ENCODE assay signal across 7 cellular contexts in the genomic region with DNA sequence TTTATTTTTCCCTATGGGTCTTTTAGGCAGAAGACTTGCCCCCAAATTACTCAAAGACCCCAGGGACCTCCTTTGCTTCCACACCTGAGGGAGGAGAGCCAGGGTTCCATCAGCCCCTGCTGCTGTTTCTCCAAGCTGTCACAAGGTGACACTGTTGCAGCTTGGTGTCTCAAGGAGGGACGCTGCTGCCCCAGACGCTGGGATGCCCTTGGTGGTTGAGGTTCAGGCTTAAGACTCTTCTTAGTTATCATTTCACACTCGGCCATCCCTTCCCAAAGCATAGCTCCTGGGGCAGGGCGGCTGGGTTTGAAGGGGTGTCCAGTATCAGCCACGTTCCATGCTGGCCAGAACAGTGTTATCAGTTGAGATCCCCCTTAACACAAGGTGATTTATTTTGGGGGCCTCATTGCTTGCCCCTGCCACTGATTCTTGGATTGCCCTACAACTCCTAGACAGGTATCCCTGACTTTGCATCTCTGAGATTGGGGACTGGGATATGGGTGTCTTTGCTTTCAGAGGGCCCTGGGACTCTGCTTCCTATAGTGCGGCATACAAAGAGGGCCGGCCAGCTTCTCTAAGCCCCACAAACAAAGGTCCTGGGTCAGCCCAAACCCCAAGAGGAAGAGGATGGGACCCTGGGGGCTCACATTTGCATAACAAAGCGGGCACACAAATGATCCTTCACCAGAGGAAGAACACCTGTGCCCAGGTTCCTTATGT. TPM values are rescaled to one million over a fixed set of nuclear protein-coding genes. Genes with fewer than 3 reads are reported as not detected.
DNase-seq lines count a peak whose midpoint lies in the region; ATAC-seq, FAIRE-seq and TF ChIP-seq lines count a peak whose summit lies in the region.

No MANE protein-coding gene starts in this region.

- 28% methylated on average over 8 of the region's 8 CpGs for whole genome bisulfite sequencing in K562 (ENCODE audit: insufficient coverage, low coverage, missing lambda C conversion rate)

- no TSS peak for BruUV-seq in K562 (replicated peaks; lab: Mats Ljungman, UMichigan)

- no peak overlapping the region for H3K27ac ChIP-seq in K562 (ENCODE audit: extremely low read depth, low read depth, low read length)
- no peak overlapping the region for H3K27ac ChIP-seq in keratinocyte (ENCODE audit: control insufficient read depth, insufficient read depth, low read length)

- H3K4me2 ChIP-seq in K562 (ENCODE audit: insufficient read depth, low read length), result no peak overlapping the region
- H3K4me2 ChIP-seq in keratinocyte (ENCODE audit: control insufficient read depth, extremely low read depth, insufficient read depth, low read depth, low read length), result no peak overlapping the region

- peak; percentile 68 for ATAC-seq in GM21619 (IDR thresholded peaks at IDR 0.05; ENCODE audit: unreplicated experiment)
- peak; percentile 85 for ATAC-seq in K562

- in situ Hi-C loops in K562 (cut with MboI), result no loop called here

- dilution Hi-C loops in keratinocyte (cut with MboI; ENCODE audit: extremely low pct_ligation_motif_present, low sequenced_read_pairs), result no loop called here

- TF ChIP-seq CTCF in LNCAP (IDR thresholded peaks at IDR 0.05) (peak; percentile 76), K562 (IDR thresholded peaks at IDR 0.05 in 2 of 3, conservative IDR thresholded peaks at IDR 0.05 in 1 of 3; ENCODE audit: insufficient read depth in 2 of 3, low read depth in 1 of 3, low read length in 3 of 3) (peak; percentile 81 to 91 (median 85)), keratinocyte (optimal IDR thresholded peaks at IDR 0.05 in 1 of 3, IDR thresholded peaks at IDR 0.05 in 1 of 3, conservative IDR thresholded peaks at IDR 0.05 in 1 of 3; ENCODE audit: extremely low read depth in 1 of 3, insufficient read depth in 2 of 3, low read length in 3 of 3) (peak; percentile 84 to 96 (median 87))

- H4K20me1 ChIP-seq in K562 (replicated peaks; ENCODE audit: control insufficient read depth, insufficient read depth, low read length) (no peaks in the 10 kb centered on the region), keratinocyte (ENCODE audit: control insufficient read depth, extremely low read depth, insufficient read depth, low read length) (no peaks in the 10 kb centered on the region)

- DNase-seq in GM04503 (ENCODE audit: low read depth) (peak; percentile 11), SW 1271 (lab: John Stamatoyannopoulos, UW) (peak; percentile 26 to 44), K562 (ENCODE audit: extremely low read depth in 1 of 4, low spot score in 3 of 4) (peak; percentile 60 to 78 (median 60)), keratinocyte (ENCODE audit: low read depth, low spot score) (no peak)
- DNase-seq in stimulated activated CD8-positive, alpha-beta memory T cell treated with anti-CD3 and anti-CD28 coated beads, Interleukin-7, amount 100 ng/mL, for 4 hours (ENCODE audit: low read depth in 2 of 2), result peak; percentile 31 to 42

- no peaks in the 10 kb centered on the region for H3K9me3 ChIP-seq in K562 (replicated peaks; ENCODE audit: control insufficient read depth, insufficient read depth, low read depth, low read length)
- H3K9me3 ChIP-seq in keratinocyte (ENCODE audit: control insufficient read depth, low read depth, low read length), result no peaks in the 10 kb centered on the region

- POLR2A ChIA-PET in K562 (lab: Yijun Ruan, JAX), result interaction anchor here (0.6 to 1.0 kb wide), 3 partner anchors 25 to 72 kb away, joined by 3 to 4 read pairs (median 3); no protein-coding TSS in a partner anchor

- no peaks in the 10 kb centered on the region for H3K9me1 ChIP-seq in K562 (ENCODE audit: control insufficient read depth, insufficient read depth, low read length)
- no peaks in the 10 kb centered on the region for H3K9me1 ChIP-seq in keratinocyte (ENCODE audit: control insufficient read depth, extremely low read depth, insufficient read depth, low read length)

- TF ChIP-seq RAD21 in K562 (CRISPR knock-in tag; conservative IDR thresholded peaks at IDR 0.05 in 1 of 2, IDR thresholded peaks at IDR 0.05 in 1 of 2), result peak; percentile 81 to 88

- H3K9ac ChIP-seq in K562 (ENCODE audit: insufficient read depth in 1 of 2, low read depth in 2 of 2, low read length in 2 of 2) (no peak overlapping the region), keratinocyte (ENCODE audit: control insufficient read depth, extremely low read depth, insufficient read depth, low read length) (no peak overlapping the region)

- no peak overlapping the region for H2AFZ ChIP-seq in K562 (ENCODE audit: low read depth, low read length)
- H2AFZ ChIP-seq in keratinocyte (ENCODE audit: control insufficient read depth, low read length), result no peak overlapping the region

- H3K4me3 ChIP-seq in K562, result no peak overlapping the region
- no peak overlapping the region for H3K4me3 ChIP-seq in keratinocyte (ENCODE audit: control insufficient read depth in 2 of 3, extremely low read depth in 1 of 3, insufficient read depth in 2 of 3, low read depth in 1 of 3, low read length in 3 of 3)

- H3K79me2 ChIP-seq in K562 (ENCODE audit: control insufficient read depth, insufficient read depth, low read length) (no peaks in the 10 kb centered on the region), keratinocyte (ENCODE audit: control insufficient read depth, insufficient read depth, low read length) (no peaks in the 10 kb centered on the region)

- no peaks in the 10 kb centered on the region; the same call in 2 of the 3 replicates for H3K36me3 ChIP-seq in K562 (ENCODE audit: control insufficient read depth, insufficient read depth, low read length)
- no peaks in the 10 kb centered on the region for H3K36me3 ChIP-seq in keratinocyte (ENCODE audit: control insufficient read depth in 2 of 2, extremely low read depth in 1 of 2, insufficient read depth in 2 of 2, low read length in 2 of 2)

- CTCF ChIA-PET in K562 (lab: Yijun Ruan, JAX; ENCODE audit: low intra/inter-chr PET ratio), result interaction anchor here (0.7 to 2.1 kb wide), 2 partner anchors 11 to 85 kb away, joined by 5 to 19 read pairs; no protein-coding TSS in a partner anchor

- H3K4me1 ChIP-seq in K562 (replicated peaks in 1 of 2; ENCODE audit: control insufficient read depth in 2 of 2, insufficient read depth in 2 of 2, low read length in 2 of 2) (peaks cover 18 to 20% of the 10 kb centered on the region in 2 experiments), keratinocyte (ENCODE audit: control insufficient read depth, extremely low read depth, insufficient read depth, low read length) (no peaks in the 10 kb centered on the region)

- no peak for TF ChIP-seq POLR2A in K562 (conservative IDR thresholded peaks at IDR 0.05)

- intact Hi-C loops in K562 (cut with micrococcal nuclease), result loop anchor here (1.0 to 10.0 kb wide), 4 partner anchors 11 to 152 kb away; a partner anchor contains a TSS

- no peak for TF ChIP-seq EP300 in K562 (IDR thresholded peaks at IDR 0.05; ENCODE audit: low read length)

- H3K27me3 ChIP-seq in K562 (ENCODE audit: control insufficient read depth in 2 of 2, insufficient read depth in 2 of 2, low read length in 2 of 2) (peaks cover 0 to 10% of the 10 kb centered on the region in 2 experiments; a peak in 2 of 5 replicates), keratinocyte (ENCODE audit: control insufficient read depth, extremely low read depth, insufficient read depth, low read length) (peaks cover 14% of the 10 kb centered on the region)

- FAIRE-seq in K562 (lab: Jason Lieb, UNC), result peak; percentile 72
- no peak for FAIRE-seq in keratinocyte (lab: Jason Lieb, UNC)

RNA-seq across cellular contexts. Expression of a gene that starts 22.7 kb away (rescaled TPM):
- total RNA-seq in K562 (2011; cell fraction: chromatin; rRNA removed; ENCODE audit: low replicate concordance), result 1.3 and 2.8 TPM in 2 replicates
- 2.0 and 2.2 TPM in 2 replicates for total RNA-seq in K562 (2011; cell fraction: nucleolus; rRNA removed)
- 1.5 and 2.7 TPM in 2 replicates for total RNA-seq in K562 (2011; cell fraction: nucleoplasm; rRNA removed)
- 0.08 and 0.18 TPM in 2 replicates for total RNA-seq in K562 (2014; rRNA removed)
- 0.11 and 0.16 TPM in 2 replicates for total RNA-seq in K562 (2014; rRNA removed; fragmentation: Illumina TruSeq; extraction: Trizol)
- total RNA-seq in K562 (2015; rRNA removed; fragmentation: Illumina TruSeq; extraction: Trizol), result 0.34 and 0.36 TPM in 2 replicates
- 0.07 and 0.18 TPM in 2 replicates for total RNA-seq in K562 (2021)
- 0.32 and 0.49 TPM in 2 replicates for polyA plus RNA-seq in K562 (2011; rRNA removed)
- polyA plus RNA-seq in K562 (2011; cell fraction: cytosol; rRNA removed), result 0.34 and 0.49 TPM in 2 replicates
- polyA plus RNA-seq in K562 (2011; cell fraction: nucleus; rRNA removed), result 0.95 and 1.7 TPM in 2 replicates
- polyA plus RNA-seq in K562 (2012), result 1.2 and 1.4 TPM in 2 replicates
- 0.16 and 0.19 TPM in 2 replicates for polyA plus RNA-seq in K562 (2014; fragmentation: Illumina TruSeq; extraction: Trizol)
- polyA plus RNA-seq in K562 (2014; fragmentation: Nextera tagmentation; extraction: Ambion mirVana), result under 1 TPM; 0.27 to 0.34 TPM
- 0.36 and 0.73 TPM in 2 replicates for polyA plus RNA-seq in K562 (2014; rRNA removed)
- 0.45 and 0.46 TPM in 2 replicates for polyA minus RNA-seq in K562 (2011; rRNA and poly(A)+ RNA removed)
- polyA minus RNA-seq in K562 (2011; cell fraction: cytosol; rRNA and poly(A)+ RNA removed), result not detected in 2 replicates
- polyA minus RNA-seq in K562 (2011; cell fraction: nucleus; rRNA and poly(A)+ RNA removed), result 1.00 and 1.1 TPM in 2 replicates
- not detected in 3 replicates for polyA plus RNA-seq in keratinocyte
- not detected for polyA plus RNA-seq in keratinocyte (2011; ENCODE audit: low read depth)
- not detected in 2 replicates for polyA plus RNA-seq in keratinocyte (2011; cell fraction: cytosol; rRNA removed)
- not detected in 2 replicates for polyA plus RNA-seq in keratinocyte (2011; cell fraction: nucleus; rRNA removed)
- polyA plus RNA-seq in keratinocyte (2012; ENCODE audit: low replicate concordance), result not detected in 2 replicates
- polyA minus RNA-seq in keratinocyte, result 2.1 TPM in 1 of 3 replicates, not detected in the others
- not detected for polyA minus RNA-seq in keratinocyte (2011; cell fraction: cytosol; rRNA and poly(A)+ RNA removed)
- not detected in 2 replicates for polyA minus RNA-seq in keratinocyte (2011; cell fraction: nucleus; rRNA and poly(A)+ RNA removed)

RNA-seq across cellular contexts. Expression of a gene that starts 37.6 kb away (rescaled TPM):
- 15.7 and 63.4 TPM in 2 replicates for total RNA-seq in K562 (2011; cell fraction: chromatin; rRNA removed; ENCODE audit: low replicate concordance)
- total RNA-seq in K562 (2011; cell fraction: nucleolus; rRNA removed), result 70.9 and 81.4 TPM in 2 replicates
- 54.6 and 63.5 TPM in 2 replicates for total RNA-seq in K562 (2011; cell fraction: nucleoplasm; rRNA removed)
- 21.5 and 30.9 TPM in 2 replicates for total RNA-seq in K562 (2014; rRNA removed)
- total RNA-seq in K562 (2014; rRNA removed; fragmentation: Illumina TruSeq; extraction: Trizol), result 14.3 and 15.4 TPM in 2 replicates
- 19.7 and 20.8 TPM in 2 replicates for total RNA-seq in K562 (2015; rRNA removed; fragmentation: Illumina TruSeq; extraction: Trizol)
- total RNA-seq in K562 (2021), result 24.1 and 26.0 TPM in 2 replicates
- 58.8 and 64.7 TPM in 2 replicates for polyA plus RNA-seq in K562 (2011; rRNA removed)
- polyA plus RNA-seq in K562 (2011; cell fraction: cytosol; rRNA removed), result 72.2 and 89.1 TPM in 2 replicates
- 23.0 and 26.2 TPM in 2 replicates for polyA plus RNA-seq in K562 (2011; cell fraction: nucleus; rRNA removed)
- 40.7 and 50.5 TPM in 2 replicates for polyA plus RNA-seq in K562 (2012)
- 37.5 and 38.3 TPM in 2 replicates for polyA plus RNA-seq in K562 (2014; fragmentation: Illumina TruSeq; extraction: Trizol)
- 1 to 10 TPM in 1 of 2 experiments, under 1 TPM in 1; 0.49 to 1.4 TPM for polyA plus RNA-seq in K562 (2014; fragmentation: Nextera tagmentation; extraction: Ambion mirVana)
- polyA plus RNA-seq in K562 (2014; rRNA removed), result 27.1 and 37.1 TPM in 2 replicates
- polyA minus RNA-seq in K562 (2011; rRNA and poly(A)+ RNA removed), result 42.9 and 62.5 TPM in 2 replicates
- 29.0 and 39.4 TPM in 2 replicates for polyA minus RNA-seq in K562 (2011; cell fraction: cytosol; rRNA and poly(A)+ RNA removed)
- polyA minus RNA-seq in K562 (2011; cell fraction: nucleus; rRNA and poly(A)+ RNA removed), result 3.5 and 4.2 TPM in 2 replicates
- polyA plus RNA-seq in keratinocyte, result 46.1 to 78.2 TPM (median 55.0 TPM) in 3 replicates
- 0.76 TPM for polyA plus RNA-seq in keratinocyte (2011; ENCODE audit: low read depth)
- polyA plus RNA-seq in keratinocyte (2011; cell fraction: cytosol; rRNA removed), result 45.0 and 59.6 TPM in 2 replicates
- 48.8 and 62.6 TPM in 2 replicates for polyA plus RNA-seq in keratinocyte (2011; cell fraction: nucleus; rRNA removed)
- 6.3 and 40.2 TPM in 2 replicates for polyA plus RNA-seq in keratinocyte (2012; ENCODE audit: low replicate concordance)
- polyA minus RNA-seq in keratinocyte, result 70.4 to 144 TPM (median 97.2 TPM) in 3 replicates
- polyA minus RNA-seq in keratinocyte (2011; cell fraction: cytosol; rRNA and poly(A)+ RNA removed), result 56.4 TPM
- polyA minus RNA-seq in keratinocyte (2011; cell fraction: nucleus; rRNA and poly(A)+ RNA removed), result 30.4 and 38.4 TPM in 2 replicates
